1 cellular context compared by ENCODE assay signal in genomic region chr3:52176951-52177700, GRCh38.
TF ChIP-seq lines count a peak whose summit lies in the region.

No MANE protein-coding gene starts in this region.

TF ChIP-seq in HepG2, 621 proteins besides CTCF, POLR2A, EP300 and RAD21 (continued from another document and continues in another):
- TF ChIP-seq GATAD1 (CRISPR knock-in tag; IDR thresholded peaks at IDR 0.05) (no peak), ZFYVE20 (CRISPR knock-in tag; IDR thresholded peaks at IDR 0.05; ENCODE audit: borderline replicate concordance, low read depth) (no peak), ZNF225 (CRISPR knock-in tag; IDR thresholded peaks at IDR 0.05) (no peak), ZNF343 (CRISPR knock-in tag; IDR thresholded peaks at IDR 0.05) (no peak), ZSCAN20 (CRISPR knock-in tag; IDR thresholded peaks at IDR 0.05; ENCODE audit: borderline replicate concordance) (no peak), SALL2 (CRISPR knock-in tag; IDR thresholded peaks at IDR 0.05) (no peak; the same call in 1 of the 2 replicates), ZNF317 (CRISPR knock-in tag; IDR thresholded peaks at IDR 0.05) (no peak; the same call in 1 of the 2 replicates), U2AF1 (optimal IDR thresholded peaks at IDR 0.05; ENCODE audit: low read depth, low read length) (no peak), FOXM1 (CRISPR knock-in tag; IDR thresholded peaks at IDR 0.05) (no peak), HNRNPK (IDR thresholded peaks at IDR 0.05; ENCODE audit: low read depth, low read length, poor library complexity, severe bottlenecking) (no peak), NFAT5 (CRISPR knock-in tag; IDR thresholded peaks at IDR 0.05) (0 out of 2 replicates have a peak, but pooled peaks have one; percentile 7), ZNF280B (CRISPR knock-in tag; IDR thresholded peaks at IDR 0.05; ENCODE audit: borderline replicate concordance) (no peak), ZNF605 (CRISPR knock-in tag; IDR thresholded peaks at IDR 0.05) (no peak), RFXAP (CRISPR knock-in tag; IDR thresholded peaks at IDR 0.05; ENCODE audit: borderline replicate concordance) (no peak; the same call in 1 of the 2 replicates), TERF1 (CRISPR knock-in tag; IDR thresholded peaks at IDR 0.05) (no peak), MIXL1 (CRISPR knock-in tag; IDR thresholded peaks at IDR 0.05) (peak; percentile 45; the same call in 1 of the 2 replicates), MED8 (CRISPR knock-in tag; IDR thresholded peaks at IDR 0.05; ENCODE audit: insufficient replicate concordance) (no peak), NR1H2 (CRISPR knock-in tag; IDR thresholded peaks at IDR 0.05; ENCODE audit: borderline replicate concordance, low read depth) (no peak), SNRNP70 (IDR thresholded peaks at IDR 0.05; ENCODE audit: low read depth, low read length) (no peak), ZNF296 (CRISPR knock-in tag; conservative IDR thresholded peaks at IDR 0.05) (0 out of 2 replicates have a peak, but pooled peaks have one; percentile 44), JARID2 (CRISPR knock-in tag; IDR thresholded peaks at IDR 0.05; ENCODE audit: insufficient replicate concordance) (no peak), ZNF460 (CRISPR knock-in tag; IDR thresholded peaks at IDR 0.05; ENCODE audit: borderline replicate concordance) (peak; percentile 29; the same call in 1 of the 2 replicates), KLF16 (CRISPR knock-in tag; IDR thresholded peaks at IDR 0.05) (peak in 1 of 2 experiments; percentile 49; a peak in 1 of 4 replicates), SALL1 (CRISPR knock-in tag; IDR thresholded peaks at IDR 0.05) (peak; percentile 86), NAIF1 (CRISPR knock-in tag; IDR thresholded peaks at IDR 0.05; ENCODE audit: borderline replicate concordance) (no peak), ZNF891 (CRISPR knock-in tag; IDR thresholded peaks at IDR 0.05) (no peak), ZBTB10 (CRISPR knock-in tag; IDR thresholded peaks at IDR 0.05; ENCODE audit: borderline replicate concordance) (no peak), ZGPAT (CRISPR knock-in tag; IDR thresholded peaks at IDR 0.05) (peak; percentile 66), RBAK (CRISPR knock-in tag; IDR thresholded peaks at IDR 0.05) (no peak), NFATC3 (CRISPR knock-in tag; IDR thresholded peaks at IDR 0.05) (no peak), ZNF33B (CRISPR knock-in tag; IDR thresholded peaks at IDR 0.05) (no peak), TFDP2 (CRISPR knock-in tag; IDR thresholded peaks at IDR 0.05) (no peak), SP4 (CRISPR knock-in tag; IDR thresholded peaks at IDR 0.05) (no peak), RFX1 (IDR thresholded peaks at IDR 0.05) (no peak), JUND (CRISPR knock-in tag; IDR thresholded peaks at IDR 0.05) (peak; percentile 81), SMARCE1 (IDR thresholded peaks at IDR 0.05; ENCODE audit: borderline replicate concordance) (no peak), ZNF619 (CRISPR knock-in tag; IDR thresholded peaks at IDR 0.05) (no peak), ZSCAN22 (CRISPR knock-in tag; IDR thresholded peaks at IDR 0.05) (no peak), ZNF235 (CRISPR knock-in tag; IDR thresholded peaks at IDR 0.05; ENCODE audit: borderline replicate concordance) (no peak), PREB (CRISPR knock-in tag; IDR thresholded peaks at IDR 0.05) (no peak), ZHX1 (CRISPR knock-in tag; IDR thresholded peaks at IDR 0.05; ENCODE audit: low read depth) (no peak), ATF7-NPFF (CRISPR knock-in tag; IDR thresholded peaks at IDR 0.05; ENCODE audit: low read depth) (no peak), NCOR1 (IDR thresholded peaks at IDR 0.05; ENCODE audit: borderline replicate concordance, low read length) (peak; percentile 75)
